In the genomic region with DNA sequence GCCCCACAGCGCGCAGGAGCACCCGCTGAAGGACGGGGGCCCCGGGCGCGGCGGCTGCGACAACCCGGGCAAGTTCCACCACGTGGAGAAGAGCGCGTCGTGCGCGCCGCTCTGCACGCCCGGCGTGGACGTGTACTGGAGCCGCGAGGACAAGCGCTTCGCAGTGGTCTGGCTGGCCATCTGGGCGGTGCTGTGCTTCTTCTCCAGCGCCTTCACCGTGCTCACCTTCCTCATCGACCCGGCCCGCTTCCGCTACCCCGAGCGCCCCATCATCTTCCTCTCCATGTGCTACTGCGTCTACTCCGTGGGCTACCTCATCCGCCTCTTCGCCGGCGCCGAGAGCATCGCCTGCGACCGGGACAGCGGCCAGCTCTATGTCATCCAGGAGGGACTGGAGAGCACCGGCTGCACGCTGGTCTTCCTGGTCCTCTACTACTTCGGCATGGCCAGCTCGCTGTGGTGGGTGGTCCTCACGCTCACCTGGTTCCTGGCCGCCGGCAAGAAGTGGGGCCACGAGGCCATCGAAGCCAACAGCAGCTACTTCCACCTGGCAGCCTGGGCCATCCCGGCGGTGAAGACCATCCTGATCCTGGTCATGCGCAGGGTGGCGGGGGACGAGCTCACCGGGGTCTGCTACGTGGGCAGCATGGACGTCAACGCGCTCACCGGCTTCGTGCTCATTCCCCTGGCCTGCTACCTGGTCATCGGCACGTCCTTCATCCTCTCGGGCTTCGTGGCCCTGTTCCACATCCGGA, we compare ENCODE assay signal across 1 cellular context.
TF ChIP-seq lines count a peak whose summit lies in the region.

No MANE protein-coding gene starts in this region.

TF ChIP-seq in SK-N-SH, 30 proteins besides CTCF, POLR2A, EP300 and RAD21:
- TF ChIP-seq JUND (IDR thresholded peaks at IDR 0.05) (no peak), FOXJ3 (CRISPR knock-in tag; IDR thresholded peaks at IDR 0.05) (no peak), SIN3A (IDR thresholded peaks at IDR 0.05; ENCODE audit: borderline replicate concordance, low read depth, low read length) (no peak), RCOR1 (IDR thresholded peaks at IDR 0.05; ENCODE audit: low read length) (no peak), FOXM1 (IDR thresholded peaks at IDR 0.05; ENCODE audit: low read depth) (no peak), POLR2AphosphoS5 (IDR thresholded peaks at IDR 0.05; ENCODE audit: low read depth, low read length) (no peak), EZH2phosphoT487 (IDR thresholded peaks at IDR 0.05; ENCODE audit: borderline replicate concordance, low read depth) (no peak), GATA2 (CRISPR knock-in tag; IDR thresholded peaks at IDR 0.05) (no peak)
- TF ChIP-seq, protein P1, sequence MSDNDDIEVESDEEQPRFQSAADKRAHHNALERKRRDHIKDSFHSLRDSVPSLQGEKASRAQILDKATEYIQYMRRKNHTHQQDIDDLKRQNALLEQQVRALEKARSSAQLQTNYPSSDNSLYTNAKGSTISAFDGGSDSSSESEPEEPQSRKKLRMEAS (IDR thresholded peaks at IDR 0.05; ENCODE audit: low read depth) = no peak
- TF ChIP-seq, protein P2, sequence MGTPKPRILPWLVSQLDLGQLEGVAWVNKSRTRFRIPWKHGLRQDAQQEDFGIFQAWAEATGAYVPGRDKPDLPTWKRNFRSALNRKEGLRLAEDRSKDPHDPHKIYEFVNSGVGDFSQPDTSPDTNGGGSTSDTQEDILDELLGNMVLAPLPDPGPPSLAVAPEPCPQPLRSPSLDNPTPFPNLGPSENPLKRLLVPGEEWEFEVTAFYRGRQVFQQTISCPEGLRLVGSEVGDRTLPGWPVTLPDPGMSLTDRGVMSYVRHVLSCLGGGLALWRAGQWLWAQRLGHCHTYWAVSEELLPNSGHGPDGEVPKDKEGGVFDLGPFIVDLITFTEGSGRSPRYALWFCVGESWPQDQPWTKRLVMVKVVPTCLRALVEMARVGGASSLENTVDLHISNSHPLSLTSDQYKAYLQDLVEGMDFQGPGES (IDR thresholded peaks at IDR 0.05; ENCODE audit: low read depth, low read length) = no peak
- TF ChIP-seq, protein P3, sequence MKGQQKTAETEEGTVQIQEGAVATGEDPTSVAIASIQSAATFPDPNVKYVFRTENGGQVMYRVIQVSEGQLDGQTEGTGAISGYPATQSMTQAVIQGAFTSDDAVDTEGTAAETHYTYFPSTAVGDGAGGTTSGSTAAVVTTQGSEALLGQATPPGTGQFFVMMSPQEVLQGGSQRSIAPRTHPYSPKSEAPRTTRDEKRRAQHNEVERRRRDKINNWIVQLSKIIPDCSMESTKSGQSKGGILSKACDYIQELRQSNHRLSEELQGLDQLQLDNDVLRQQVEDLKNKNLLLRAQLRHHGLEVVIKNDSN (IDR thresholded peaks at IDR 0.05; ENCODE audit: borderline replicate concordance, low read depth) = no peak
- TF ChIP-seq, protein P4, sequence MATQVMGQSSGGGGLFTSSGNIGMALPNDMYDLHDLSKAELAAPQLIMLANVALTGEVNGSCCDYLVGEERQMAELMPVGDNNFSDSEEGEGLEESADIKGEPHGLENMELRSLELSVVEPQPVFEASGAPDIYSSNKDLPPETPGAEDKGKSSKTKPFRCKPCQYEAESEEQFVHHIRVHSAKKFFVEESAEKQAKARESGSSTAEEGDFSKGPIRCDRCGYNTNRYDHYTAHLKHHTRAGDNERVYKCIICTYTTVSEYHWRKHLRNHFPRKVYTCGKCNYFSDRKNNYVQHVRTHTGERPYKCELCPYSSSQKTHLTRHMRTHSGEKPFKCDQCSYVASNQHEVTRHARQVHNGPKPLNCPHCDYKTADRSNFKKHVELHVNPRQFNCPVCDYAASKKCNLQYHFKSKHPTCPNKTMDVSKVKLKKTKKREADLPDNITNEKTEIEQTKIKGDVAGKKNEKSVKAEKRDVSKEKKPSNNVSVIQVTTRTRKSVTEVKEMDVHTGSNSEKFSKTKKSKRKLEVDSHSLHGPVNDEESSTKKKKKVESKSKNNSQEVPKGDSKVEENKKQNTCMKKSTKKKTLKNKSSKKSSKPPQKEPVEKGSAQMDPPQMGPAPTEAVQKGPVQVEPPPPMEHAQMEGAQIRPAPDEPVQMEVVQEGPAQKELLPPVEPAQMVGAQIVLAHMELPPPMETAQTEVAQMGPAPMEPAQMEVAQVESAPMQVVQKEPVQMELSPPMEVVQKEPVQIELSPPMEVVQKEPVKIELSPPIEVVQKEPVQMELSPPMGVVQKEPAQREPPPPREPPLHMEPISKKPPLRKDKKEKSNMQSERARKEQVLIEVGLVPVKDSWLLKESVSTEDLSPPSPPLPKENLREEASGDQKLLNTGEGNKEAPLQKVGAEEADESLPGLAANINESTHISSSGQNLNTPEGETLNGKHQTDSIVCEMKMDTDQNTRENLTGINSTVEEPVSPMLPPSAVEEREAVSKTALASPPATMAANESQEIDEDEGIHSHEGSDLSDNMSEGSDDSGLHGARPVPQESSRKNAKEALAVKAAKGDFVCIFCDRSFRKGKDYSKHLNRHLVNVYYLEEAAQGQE (IDR thresholded peaks at IDR 0.05; ENCODE audit: low read depth, low read length) = no peak
